ENCODE assay signal across 1 cellular context in genomic region chr3:64916192-64916798, GRCh38.
TF ChIP-seq lines count a peak whose summit lies in the region.

No MANE protein-coding gene starts in this region.

TF ChIP-seq in WTC11, 78 proteins besides CTCF, POLR2A, EP300 and RAD21 (continued from another document):
- TF ChIP-seq, protein P1, sequence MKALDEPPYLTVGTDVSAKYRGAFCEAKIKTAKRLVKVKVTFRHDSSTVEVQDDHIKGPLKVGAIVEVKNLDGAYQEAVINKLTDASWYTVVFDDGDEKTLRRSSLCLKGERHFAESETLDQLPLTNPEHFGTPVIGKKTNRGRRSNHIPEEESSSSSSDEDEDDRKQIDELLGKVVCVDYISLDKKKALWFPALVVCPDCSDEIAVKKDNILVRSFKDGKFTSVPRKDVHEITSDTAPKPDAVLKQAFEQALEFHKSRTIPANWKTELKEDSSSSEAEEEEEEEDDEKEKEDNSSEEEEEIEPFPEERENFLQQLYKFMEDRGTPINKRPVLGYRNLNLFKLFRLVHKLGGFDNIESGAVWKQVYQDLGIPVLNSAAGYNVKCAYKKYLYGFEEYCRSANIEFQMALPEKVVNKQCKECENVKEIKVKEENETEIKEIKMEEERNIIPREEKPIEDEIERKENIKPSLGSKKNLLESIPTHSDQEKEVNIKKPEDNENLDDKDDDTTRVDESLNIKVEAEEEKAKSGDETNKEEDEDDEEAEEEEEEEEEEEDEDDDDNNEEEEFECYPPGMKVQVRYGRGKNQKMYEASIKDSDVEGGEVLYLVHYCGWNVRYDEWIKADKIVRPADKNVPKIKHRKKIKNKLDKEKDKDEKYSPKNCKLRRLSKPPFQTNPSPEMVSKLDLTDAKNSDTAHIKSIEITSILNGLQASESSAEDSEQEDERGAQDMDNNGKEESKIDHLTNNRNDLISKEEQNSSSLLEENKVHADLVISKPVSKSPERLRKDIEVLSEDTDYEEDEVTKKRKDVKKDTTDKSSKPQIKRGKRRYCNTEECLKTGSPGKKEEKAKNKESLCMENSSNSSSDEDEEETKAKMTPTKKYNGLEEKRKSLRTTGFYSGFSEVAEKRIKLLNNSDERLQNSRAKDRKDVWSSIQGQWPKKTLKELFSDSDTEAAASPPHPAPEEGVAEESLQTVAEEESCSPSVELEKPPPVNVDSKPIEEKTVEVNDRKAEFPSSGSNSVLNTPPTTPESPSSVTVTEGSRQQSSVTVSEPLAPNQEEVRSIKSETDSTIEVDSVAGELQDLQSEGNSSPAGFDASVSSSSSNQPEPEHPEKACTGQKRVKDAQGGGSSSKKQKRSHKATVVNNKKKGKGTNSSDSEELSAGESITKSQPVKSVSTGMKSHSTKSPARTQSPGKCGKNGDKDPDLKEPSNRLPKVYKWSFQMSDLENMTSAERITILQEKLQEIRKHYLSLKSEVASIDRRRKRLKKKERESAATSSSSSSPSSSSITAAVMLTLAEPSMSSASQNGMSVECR (CRISPR knock-in tag; IDR thresholded peaks at IDR 0.05; ENCODE audit: borderline replicate concordance) = no peak
- TF ChIP-seq PRDM15 (CRISPR knock-in tag; IDR thresholded peaks at IDR 0.05) = no peak
- TF ChIP-seq, protein P2, sequence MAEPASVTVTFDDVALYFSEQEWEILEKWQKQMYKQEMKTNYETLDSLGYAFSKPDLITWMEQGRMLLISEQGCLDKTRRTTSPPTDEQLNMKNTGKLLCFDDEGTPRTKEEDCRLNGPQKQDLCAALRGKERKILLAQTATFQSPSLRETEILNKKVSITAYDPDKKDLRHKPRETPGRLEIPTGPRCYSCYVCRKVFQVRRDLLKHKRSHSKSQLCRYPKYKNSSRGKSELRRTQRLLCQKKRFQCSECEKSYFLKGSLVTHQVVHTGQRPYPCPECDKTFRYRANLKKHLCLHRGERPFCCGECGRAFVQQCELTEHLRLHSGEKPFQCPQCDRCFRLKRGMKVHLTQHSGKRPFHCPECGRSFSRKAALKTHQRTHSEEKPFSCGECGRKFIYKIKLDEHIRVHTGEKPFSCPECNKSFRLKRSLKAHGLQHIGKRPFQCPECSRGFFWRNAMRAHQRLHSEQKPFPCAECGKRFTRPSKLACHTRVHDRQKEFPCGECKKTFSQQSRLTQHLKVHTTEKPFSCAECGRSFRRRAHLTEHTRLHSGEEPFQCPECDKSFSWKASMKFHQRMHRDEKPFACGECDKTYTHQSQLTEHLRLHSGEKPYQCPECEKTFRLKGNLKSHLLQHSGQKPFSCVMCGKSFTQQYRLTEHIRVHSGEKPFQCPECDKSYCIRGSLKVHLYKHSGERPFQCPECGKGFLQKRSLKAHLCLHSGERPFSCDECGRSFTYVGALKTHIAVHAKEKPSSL (CRISPR knock-in tag; conservative IDR thresholded peaks at IDR 0.05) = no peak
- no peak for TF ChIP-seq ZBTB21 (CRISPR knock-in tag; IDR thresholded peaks at IDR 0.05; ENCODE audit: borderline replicate concordance)
